10 cellular contexts compared by ENCODE assay signal in genomic region chr1:248821101-248821500, GRCh38. TPM values are rescaled to one million over a fixed set of nuclear protein-coding genes. Genes with fewer than 3 reads are reported as not detected.
DNase-seq lines count a peak whose midpoint lies in the region; ATAC-seq and TF ChIP-seq lines count a peak whose summit lies in the region.
"Had no signal": no experiment of that assay in that cellular context is flagged by ENCODE, and none has a peak within 500 bp of the region (broad histone marks: within the 10 kb centered on the region; RNA-seq: fewer than 3 reads in every experiment).

No MANE protein-coding gene starts in this region.

- no peak for ATAC-seq in HG02938 (IDR thresholded peaks at IDR 0.05; ENCODE audit: unreplicated experiment)
- ATAC-seq in esophagus mucosa: no peak

- DNase-seq in GM03348 (ENCODE audit: low spot score) (peak; percentile 87), RPMI7951 (ENCODE audit: low read depth) (peak; percentile 84), fibroblast of gingiva (ENCODE audit: low read depth) (peak; percentile 67), retinal pigment epithelial cell (ENCODE audit: low read depth) (peak; percentile 5), GM13976 (ENCODE audit: low spot score) (no peak), HuH-7.5 (ENCODE audit: low spot score) (no peak)
- DNase-seq: activated gamma-delta T cell treated with Interleukin-2 at 50 U/mL for 16 hours, NCI-H2107 had no signal

- TF ChIP-seq CTCF in retinal pigment epithelial cell (conservative IDR thresholded peaks at IDR 0.05; ENCODE audit: low read depth, low read length): no peak
- TF ChIP-seq CTCF in GM13976 (IDR thresholded peaks at IDR 0.05; ENCODE audit: borderline replicate concordance, control extremely low read depth, extremely low read depth, insufficient read depth, missing control alignments): no peak

- no peak overlapping the region for H3K4me3 ChIP-seq in retinal pigment epithelial cell (ENCODE audit: low read length)

- in situ Hi-C loops in GM13976 (cut with MboI; ENCODE audit: low sequenced_read_pairs, unreplicated experiment): no loop called here

RNA-seq across cellular contexts. Expression of gene SH3BP5L, which starts 4.6 kb away (rescaled TPM):
- 13.3 and 18.6 TPM in 2 replicates for total RNA-seq in RPMI7951 (2014; rRNA removed; shearing (Covaris generic))
- total RNA-seq in esophagus mucosa: 17.1 TPM

RNA-seq across cellular contexts. Expression of gene ZNF672, which starts 16.9 kb away (rescaled TPM):
- total RNA-seq in RPMI7951 (2014; rRNA removed; shearing (Covaris generic)): 13.4 and 13.8 TPM in 2 replicates
- 16.8 TPM for total RNA-seq in esophagus mucosa

RNA-seq across cellular contexts. Expression of gene ZNF692, which starts 37.8 kb away (rescaled TPM):
- 13.2 and 14.8 TPM in 2 replicates for total RNA-seq in RPMI7951 (2014; rRNA removed; shearing (Covaris generic))
- 16.6 TPM for total RNA-seq in esophagus mucosa

Comparison
In these comparisons a context has a peak if more than half of its experiments do, and no peak if none do; other contexts are left out.
1. DNase-seq: peak in GM03348 (single experiment), RPMI7951 (single experiment), fibroblast of gingiva (single experiment) and retinal pigment epithelial cell (single experiment); none in GM13976 (single experiment) and HuH-7.5 (single experiment).